In the genomic region with DNA sequence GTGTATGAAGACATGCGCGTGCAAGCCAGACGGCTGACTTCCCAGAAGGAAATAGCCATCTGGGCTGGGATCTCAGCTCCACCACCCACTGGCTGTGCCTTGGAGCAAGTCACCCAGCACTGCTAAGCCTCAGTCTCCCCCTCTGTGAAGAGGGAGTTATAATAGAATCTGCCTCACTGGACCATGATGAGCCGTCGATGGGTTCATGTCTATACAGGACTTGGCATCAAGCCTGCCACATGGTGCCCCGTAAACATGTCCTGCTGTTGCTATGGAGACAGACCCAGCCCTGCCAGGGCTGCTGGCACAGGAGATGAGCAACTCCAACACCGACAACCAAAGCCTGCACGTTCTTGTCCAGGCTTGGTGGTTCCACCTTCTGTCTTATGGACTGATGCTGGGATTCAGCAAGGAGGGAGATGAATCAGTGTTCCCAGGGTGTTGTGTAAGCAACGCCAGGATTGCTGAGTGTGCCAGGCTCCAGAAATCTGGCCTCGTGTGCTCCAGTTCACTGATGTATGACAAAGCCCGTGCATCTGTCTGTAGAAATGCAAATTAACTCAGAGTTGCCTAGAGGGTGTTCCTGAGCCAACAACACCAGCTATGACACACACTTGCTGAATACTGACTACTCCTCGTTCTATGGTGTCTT, we compare ENCODE assay signal across 8 cellular contexts. TPM values are rescaled to one million over a fixed set of nuclear protein-coding genes. Genes with fewer than 3 reads are reported as not detected.
DNase-seq lines count a peak whose midpoint lies in the region; ATAC-seq and TF ChIP-seq lines count a peak whose summit lies in the region.

No MANE protein-coding gene starts in this region.

- intact Hi-C loops in posterior vena cava (cut with DNase I) = no loop called here

- ATAC-seq in GM21360 (IDR thresholded peaks at IDR 0.05; ENCODE audit: unreplicated experiment) (peak; percentile 88), HG03457 (IDR thresholded peaks at IDR 0.05; ENCODE audit: unreplicated experiment) (peak; percentile 79)

- POLR2A ChIA-PET in RWPE1 (lab: Yijun Ruan, JAX; ENCODE audit: low non-redundant PET) = no interaction called here

- CTCF ChIA-PET in RWPE1 (lab: Yijun Ruan, JAX) = no interaction called here

- DNase-seq in NCI-H82 (lab: John Stamatoyannopoulos, UW) (peak; percentile 68), NCI-H82 treated with DMSO at 0.1 percent for 48 hours (lab: John Stamatoyannopoulos, UW; ENCODE audit: unreplicated experiment) (no peak), RWPE1 (ENCODE audit: low spot score) (peak; percentile 98), inferior parietal cortex (ENCODE audit: extremely low spot score) (peak; percentile 59), dermis blood vessel endothelial cell (no peak), posterior vena cava (ENCODE audit: low spot score) (no peak)

- H3K27ac ChIP-seq in RWPE1 = peak overlapping the region; percentile 95

- TF ChIP-seq CTCF in RWPE1 (conservative IDR thresholded peaks at IDR 0.05; ENCODE audit: low read depth) = no peak

RNA-seq across cellular contexts. Expression of a gene that starts 5.6 kb away (rescaled TPM):
- 0.47 TPM in 1 of 2 replicates, not detected in the other for total RNA-seq in dermis blood vessel endothelial cell
- not detected for total RNA-seq in posterior vena cava

RNA-seq across cellular contexts. Expression of a gene that starts 15.2 kb away (rescaled TPM):
- total RNA-seq in dermis blood vessel endothelial cell (0.68 and 2.3 TPM in 2 replicates), posterior vena cava (under 1 TPM; 0.14 to 0.28 TPM)

RNA-seq across cellular contexts. Expression of a gene that starts 39.9 kb away (rescaled TPM):
- 192 and 193 TPM in 2 replicates for total RNA-seq in dermis blood vessel endothelial cell
- 100 to 1,000 TPM in 1 of 2 donors, 10 to 100 TPM in 1; 94.0 to 106 TPM for total RNA-seq in posterior vena cava

RNA-seq across cellular contexts. Expression of a gene that starts 46.2 kb away (rescaled TPM):
- total RNA-seq in dermis blood vessel endothelial cell (not detected in 2 replicates), posterior vena cava (not detected)

Comparison
In these comparisons a context has a peak if more than half of its experiments do, and no peak if none do; other contexts are left out.
1. DNase-seq: peak in NCI-H82 (single experiment), RWPE1 (single experiment) and inferior parietal cortex (single experiment); none in NCI-H82 treated with DMSO at 0.1 percent for 48 hours (single experiment), dermis blood vessel endothelial cell (single experiment) and posterior vena cava (single experiment).